Comparison of ENCODE assay signal across 8 cellular contexts in genomic region chr20:3407426-3408250, GRCh38. TPM values are rescaled to one million over a fixed set of nuclear protein-coding genes. Genes with fewer than 3 reads are reported as not detected.
DNase-seq lines count a peak whose midpoint lies in the region; ATAC-seq and TF ChIP-seq lines count a peak whose summit lies in the region.

Gene DNAAF9, minus strand, starts transcription at chr20:3407669. Its CDS starts 112 bp downstream, at chr20:3407557.

- ATAC-seq in GM18909 (IDR thresholded peaks at IDR 0.05; ENCODE audit: poor library complexity, unreplicated experiment) = peak; percentile 54

- POLR2A ChIA-PET in AG04449 (lab: Yijun Ruan, JAX) = no interaction called here

- TF ChIP-seq EP300 in neural cell (conservative IDR thresholded peaks at IDR 0.05; ENCODE audit: poor library complexity, severe bottlenecking) = no peak

- H3K9ac ChIP-seq in HUES6 (ENCODE audit: low read length) = peak within 1 kb of the TSS; percentile 73
- peak within 1 kb of the TSS; percentile 97 for H3K9ac ChIP-seq in neural cell (ENCODE audit: low read length)

- H3K36me3 Mint-ChIP-seq in stimulated activated naive CD8-positive, alpha-beta T cell treated with anti-CD3 and anti-CD28 coated beads, Interleukin-15, Interleukin-2, amounts not matched to agents 100 ng/mL and 50 ng/mL, for 24 hours (ENCODE audit: low read depth) = no peaks in the 10 kb centered on the region

- H3K27me3 ChIP-seq in HUES6 (ENCODE audit: control insufficient read depth, insufficient read depth, low read length) (peaks cover 11% of the 10 kb centered on the region; the same call in 1 of the 2 replicates), Peyer's patch (no peaks in the 10 kb centered on the region), neural cell (ENCODE audit: insufficient read depth, low read depth, low read length) (no peaks in the 10 kb centered on the region)

- H3K4me1 ChIP-seq in HUES6 (ENCODE audit: control insufficient read depth, insufficient read depth, low read length) = 0 out of 2 replicates have a peak, but pooled peaks cover 4% of the 10 kb centered on the region
- peaks cover 0 to 14% (median 2%) of the 10 kb centered on the region in 4 donors for H3K4me1 ChIP-seq in Peyer's patch

- H3K79me2 ChIP-seq in neural cell (replicated peaks; ENCODE audit: insufficient read depth, low read length) = peaks cover 46% of the 10 kb centered on the region

- H2AFZ ChIP-seq in neural cell (ENCODE audit: low read depth, low read length) = peak within 1 kb of the TSS; percentile 57

- TF ChIP-seq POLR2A in Peyer's patch (IDR thresholded peaks at IDR 0.05) = peak; percentile 54 to 56

- H3K9me3 ChIP-seq in HUES6 (ENCODE audit: control insufficient read depth, insufficient read depth, low read depth, low read length) (no peaks in the 10 kb centered on the region), Peyer's patch (no peaks in the 10 kb centered on the region), neural cell (ENCODE audit: low read length) (no peaks in the 10 kb centered on the region)

- H3K27ac ChIP-seq in HUES6 (ENCODE audit: low read depth, low read length) = no peak within 1 kb of the TSS
- H3K27ac ChIP-seq in Peyer's patch = peak within 1 kb of the TSS; percentile 72 to 94 (median 86)
- peak within 1 kb of the TSS; percentile 99 for H3K27ac ChIP-seq in neural cell (ENCODE audit: low read length)

- peaks cover 33% of the 10 kb centered on the region for H3K4me1 Mint-ChIP-seq in stimulated activated naive CD8-positive, alpha-beta T cell treated with anti-CD3 and anti-CD28 coated beads, Interleukin-15, Interleukin-2, amounts not matched to agents 100 ng/mL and 50 ng/mL, for 24 hours (ENCODE audit: low read depth)

- DNase-seq in AG04449 (ENCODE audit: low read depth, low spot score) (no peak), Peyer's patch (peak; percentile 75 to 90 (median 89)), activated gamma-delta T cell (lab: John Stamatoyannopoulos, UW) (peak; percentile 58), fibroblast of villous mesenchyme (ENCODE audit: low read depth) (peak; percentile 82)

- CTCF ChIA-PET in AG04449 (lab: Yijun Ruan, JAX) = interaction anchor here (0.7 to 1.6 kb wide), 3 partner anchors 9 to 206 kb away, joined by 3 to 4 read pairs (median 3); no protein-coding TSS in a partner anchor

- TF ChIP-seq RAD21 in neural cell (conservative IDR thresholded peaks at IDR 0.05) = peak; percentile 28

- H4K20me1 ChIP-seq in neural cell (ENCODE audit: insufficient read depth) = no peaks in the 10 kb centered on the region

- H3K9me2 ChIP-seq in neural cell (ENCODE audit: insufficient read depth, low read length) = no peaks in the 10 kb centered on the region

- H3F3A ChIP-seq in neural cell (ENCODE audit: insufficient read depth, low read length, poor library complexity, severe bottlenecking) = no peaks in the 10 kb centered on the region

- TF ChIP-seq CTCF in AG04449 (IDR thresholded peaks at IDR 0.05; ENCODE audit: insufficient read depth, low read length, missing control alignments) (peak; percentile 59), Peyer's patch (IDR thresholded peaks at IDR 0.05) (peak in 5 of 6 experiments; percentile 24 to 66 (median 51)), fibroblast of villous mesenchyme (IDR thresholded peaks at IDR 0.05; ENCODE audit: insufficient read depth, low read depth, low read length) (peak; percentile 34), neural cell (IDR thresholded peaks at IDR 0.05; ENCODE audit: poor library complexity, severe bottlenecking) (peak; percentile 71)

- H3K4me3 ChIP-seq in AG04449 (ENCODE audit: low read depth, low read length) (peak within 1 kb of the TSS; percentile 81), HUES6 (ENCODE audit: low read depth, low read length) (peak within 1 kb of the TSS; percentile 74), Peyer's patch (peak within 1 kb of the TSS; percentile 69 to 87 (median 85)), fibroblast of villous mesenchyme (ENCODE audit: low read depth, low read length) (peak within 1 kb of the TSS; percentile 84), neural cell (ENCODE audit: low read length) (peak within 1 kb of the TSS; percentile 73)

- H3K27ac Mint-ChIP-seq in stimulated activated naive CD8-positive, alpha-beta T cell treated with anti-CD3 and anti-CD28 coated beads, Interleukin-15, Interleukin-2, amounts not matched to agents 100 ng/mL and 50 ng/mL, for 24 hours = peak within 1 kb of the TSS; percentile 84

- H3K27me3 Mint-ChIP-seq in stimulated activated naive CD8-positive, alpha-beta T cell treated with anti-CD3 and anti-CD28 coated beads, Interleukin-15, Interleukin-2, amounts not matched to agents 100 ng/mL and 50 ng/mL, for 24 hours = peaks cover 6% of the 10 kb centered on the region

- H3K36me3 ChIP-seq in HUES6 (ENCODE audit: control insufficient read depth, insufficient read depth, low read length) (no peaks in the 10 kb centered on the region), Peyer's patch (no peaks in the 10 kb centered on the region), neural cell (ENCODE audit: insufficient read depth, low read length) (no peaks in the 10 kb centered on the region)

- H3K4me3 Mint-ChIP-seq in stimulated activated naive CD8-positive, alpha-beta T cell treated with anti-CD3 and anti-CD28 coated beads, Interleukin-15, Interleukin-2, amounts not matched to agents 100 ng/mL and 50 ng/mL, for 24 hours = peak within 1 kb of the TSS; percentile 94

- peak within 1 kb of the TSS; percentile 96 for H3K4me2 ChIP-seq in neural cell (ENCODE audit: low read length)

- H3K9me3 Mint-ChIP-seq in stimulated activated naive CD8-positive, alpha-beta T cell treated with anti-CD3 and anti-CD28 coated beads, Interleukin-15, Interleukin-2, amounts not matched to agents 100 ng/mL and 50 ng/mL, for 24 hours = no peaks in the 10 kb centered on the region

TF ChIP-seq in neural cell, 6 proteins besides CTCF, POLR2A, EP300 and RAD21:
- TF ChIP-seq REST (IDR thresholded peaks at IDR 0.05; ENCODE audit: borderline replicate concordance) = peak; percentile 63
- TF ChIP-seq TAF1 (IDR thresholded peaks at IDR 0.05; ENCODE audit: low read depth) = peak; percentile 45
- no peak for TF ChIP-seq EZH2 (IDR thresholded peaks at IDR 0.05; ENCODE audit: borderline replicate concordance, insufficient read depth, low read length, poor library complexity, severe bottlenecking)
- TF ChIP-seq MXI1 (conservative IDR thresholded peaks at IDR 0.05; ENCODE audit: poor library complexity, severe bottlenecking) = peak; percentile 32
- peak; percentile 43 for TF ChIP-seq SMC3 (conservative IDR thresholded peaks at IDR 0.05; ENCODE audit: poor library complexity)
- TF ChIP-seq POLR2AphosphoS5 (IDR thresholded peaks at IDR 0.05) = peak; percentile 80
TF ChIP-seq in neural cell: peak in this region for 5.

RNA-seq across cellular contexts. Expression of gene DNAAF9, which starts in this region (rescaled TPM):
- total RNA-seq in Peyer's patch (10 to 100 TPM in 2 of 4 donors, 1 to 10 TPM in 2; 6.5 to 12.1 (median 9.1) TPM), fibroblast of villous mesenchyme (13.2 and 20.3 TPM in 2 replicates)
- polyA plus RNA-seq in neural cell = 58.0 and 59.7 TPM in 2 replicates
- 64.3 and 71.5 TPM in 2 replicates for polyA minus RNA-seq in neural cell
